8 cellular contexts compared by ENCODE assay signal in genomic region chrX:153725039-153725831, GRCh38. TPM values are rescaled to one million over a fixed set of nuclear protein-coding genes. Genes with fewer than 3 reads are reported as not detected.
DNase-seq lines count a peak whose midpoint lies in the region; ATAC-seq and TF ChIP-seq lines count a peak whose summit lies in the region.

No MANE protein-coding gene starts in this region.

- H3K4me3 ChIP-seq in adipocyte (ENCODE audit: low read length) (peak overlapping the region; percentile 74), right lobe of liver (peak overlapping the region; percentile 38 to 71 (median 71)), urinary bladder (ENCODE audit: low read depth, low read length) (peak overlapping the region; percentile 53)

- H3K9ac ChIP-seq in adipocyte (ENCODE audit: low read length): peak overlapping the region; percentile 80

- WGBS in right lobe of liver (ENCODE audit: insufficient coverage, low coverage, low lambda C conversion rate, missing lambda C conversion rate): no CpG with 5 or more reads among the region's 55 CpGs
- WGBS in urinary bladder: 71% methylated on average over 55 of the region's 55 CpGs

- H3K27ac ChIP-seq in right lobe of liver: peak overlapping the region; percentile 50 to 78 (median 71)
- H3K27ac ChIP-seq in urinary bladder (ENCODE audit: low read depth): peak overlapping the region; percentile 89

- peaks cover 37% of the 10 kb centered on the region for H3K4me1 ChIP-seq in adipocyte (ENCODE audit: control insufficient read depth, insufficient read depth, low read length)
- H3K4me1 ChIP-seq in right lobe of liver: peaks cover 0 to 14% (median 0%) of the 10 kb centered on the region in 4 donors
- H3K4me1 ChIP-seq in urinary bladder (ENCODE audit: insufficient read depth): no peaks in the 10 kb centered on the region

- intact Hi-C loops in right lobe of liver (cut with DNase I): no loop called here

- H3K27me3 ChIP-seq in adipocyte (replicated peaks; ENCODE audit: control insufficient read depth, insufficient read depth, low read length): no peaks in the 10 kb centered on the region
- H3K27me3 ChIP-seq in right lobe of liver: no peaks in the 10 kb centered on the region

- H3K9me3 ChIP-seq in adipocyte (ENCODE audit: control insufficient read depth, low read length) (no peaks in the 10 kb centered on the region), right lobe of liver (no peaks in the 10 kb centered on the region)

- DNase-seq in GM10248 (ENCODE audit: extremely low spot score): peak; percentile 30
- no peak for DNase-seq in adipocyte (ENCODE audit: low read depth)
- DNase-seq in right lobe of liver: peak in 2 of 3 donors; percentile 42 to 58
- no peak for DNase-seq in NCI-H187 (lab: John Stamatoyannopoulos, UW)
- no peak for DNase-seq in dedifferentiated amniotic fluid mesenchymal stem cell (ENCODE audit: extremely low spot score)
- DNase-seq in AG08395 (ENCODE audit: low spot score): no peak

- H3K36me3 ChIP-seq in adipocyte (ENCODE audit: control insufficient read depth, insufficient read depth, low read length, severe bottlenecking) (peaks cover 16% of the 10 kb centered on the region), right lobe of liver (peaks cover 0 to 7% (median 0%) of the 10 kb centered on the region in 4 donors), urinary bladder (ENCODE audit: insufficient read depth) (no peaks in the 10 kb centered on the region)

- TF ChIP-seq POLR2A in right lobe of liver (IDR thresholded peaks at IDR 0.05): no peak

- CTCF ChIA-PET in GM10248 (lab: Yijun Ruan, JAX): no interaction called here

- TF ChIP-seq CTCF in GM10248 (IDR thresholded peaks at IDR 0.05; ENCODE audit: control extremely low read depth, extremely low read depth, low read depth, missing control alignments): no peak
- no peak for TF ChIP-seq CTCF in right lobe of liver (IDR thresholded peaks at IDR 0.05)

- ATAC-seq in HG02970 (IDR thresholded peaks at IDR 0.05; ENCODE audit: low FRiP score, unreplicated experiment) (peak; percentile 1), right lobe of liver (no peak)

- POLR2A ChIA-PET in GM10248 (lab: Yijun Ruan, JAX): no interaction called here

RNA-seq across cellular contexts. Expression of gene ABCD1, which starts 0.6 kb away (rescaled TPM):
- total RNA-seq in right lobe of liver: 10 to 100 TPM in 4 of 6 experiments, 1 to 10 TPM in 2; 8.0 to 20.8 (median 10.9) TPM
- 5.2 TPM for total RNA-seq in urinary bladder
- 19.0 TPM for polyA plus RNA-seq in urinary bladder

RNA-seq across cellular contexts. Expression of gene BCAP31, which starts 1.0 kb away (rescaled TPM):
- 100 to 1,000 TPM; 100 to 126 (median 107) TPM for total RNA-seq in right lobe of liver
- total RNA-seq in urinary bladder: 68.6 TPM
- 239 TPM for polyA plus RNA-seq in urinary bladder

RNA-seq across cellular contexts. Expression of gene SLC6A8, which starts 37.5 kb away (rescaled TPM):
- total RNA-seq in right lobe of liver (1 to 10 TPM; 1.6 to 9.2 (median 2.9) TPM), urinary bladder (10.0 TPM)
- 76.1 TPM for polyA plus RNA-seq in urinary bladder

RNA-seq across cellular contexts. Expression of gene PLXNB3, which starts 38.8 kb away (rescaled TPM):
- 1 to 10 TPM in 3 of 6 experiments, under 1 TPM in 3; 0.55 to 1.7 (median 0.94) TPM for total RNA-seq in right lobe of liver
- 5.9 TPM for total RNA-seq in urinary bladder
- polyA plus RNA-seq in urinary bladder: 25.8 TPM

RNA-seq across cellular contexts. Expression of gene PNCK, which starts 51.6 kb away (rescaled TPM):
- total RNA-seq in right lobe of liver (under 1 TPM in 1 of 6 experiments, not detected in 5; 0.86 TPM), urinary bladder (10.3 TPM)
- 73.7 TPM for polyA plus RNA-seq in urinary bladder

Comparison
In these comparisons a context has a peak if more than half of its experiments do, and no peak if none do; other contexts are left out.
1. DNase-seq: peak in GM10248 (single experiment) and right lobe of liver (2 of 3); none in adipocyte (single experiment), NCI-H187 (0 of 2), dedifferentiated amniotic fluid mesenchymal stem cell (single experiment) and AG08395 (single experiment).
2. Peak in every context shown above with its lines, with median percentiles within 50 percentile points of each other: H3K4me3 ChIP-seq.